Comparison of ENCODE assay signal across 16 cellular contexts in the genomic region with DNA sequence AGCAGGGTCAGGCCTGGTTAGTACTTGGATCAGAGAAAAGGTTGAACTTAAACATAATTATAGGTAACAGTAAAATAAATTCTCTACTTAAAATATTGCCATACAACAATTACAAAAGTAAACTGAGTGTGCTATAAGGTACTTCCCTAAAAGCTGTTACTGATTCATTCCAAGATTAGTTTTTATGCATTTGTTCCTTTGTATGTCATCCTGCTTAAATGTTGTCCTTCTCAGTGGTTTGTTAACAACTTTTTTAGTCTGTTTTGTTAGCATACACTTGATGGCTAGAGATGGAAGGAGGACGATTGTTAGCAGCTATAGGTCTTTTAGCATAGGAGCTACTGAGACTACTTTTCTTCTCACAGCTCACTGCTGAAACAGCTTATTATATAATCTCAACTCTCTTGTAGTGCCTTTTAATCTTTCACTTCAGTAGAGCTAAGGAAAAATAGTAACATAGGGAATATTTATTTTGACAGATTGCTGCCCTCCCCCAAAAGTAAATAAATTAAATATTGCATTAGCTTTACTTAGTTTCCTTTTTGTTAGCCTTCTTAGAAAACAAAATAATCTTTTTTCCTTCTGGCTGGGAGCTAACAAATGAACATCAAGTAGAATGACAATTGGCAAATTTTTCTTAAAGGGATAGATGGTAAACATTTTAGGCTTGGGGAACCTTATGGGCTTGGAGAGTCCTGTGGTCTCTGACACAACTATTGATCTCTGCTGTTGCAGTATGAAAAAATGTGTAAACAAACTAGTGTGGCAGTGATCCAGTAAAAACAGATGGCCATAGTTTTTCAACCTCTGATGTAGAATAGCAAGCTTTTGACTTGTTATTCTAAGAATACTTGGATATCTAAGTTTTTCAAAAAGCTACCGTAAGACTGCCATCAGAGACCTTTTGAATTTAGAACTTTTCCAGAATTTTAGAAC. TPM values are rescaled to one million over a fixed set of nuclear protein-coding genes. Genes with fewer than 3 reads are reported as not detected.
A peak's percentile ranks its signal among the peaks of the same experiment; 100 is the strongest.
DNase-seq lines count a peak whose midpoint lies in the region; ATAC-seq and TF ChIP-seq lines count a peak whose summit lies in the region.
"Had no signal": no experiment of that assay in that cellular context is flagged by ENCODE, and none has a peak within 500 bp of the region (broad histone marks: within the 10 kb centered on the region; RNA-seq: fewer than 3 reads in every experiment).

No MANE protein-coding gene starts in this region.

- H3K4me3 Mint-ChIP-seq in activated CD4-positive, alpha-beta T cell treated with anti-CD3 and anti-CD28 coated beads for 36 hours: no peak overlapping the region
- H3K4me3 Mint-ChIP-seq in activated T-helper 17 cell treated with anti-CD3 and anti-CD28 coated beads, Interleukin-2, amount 50 U/mL, for 72 hours: no peak overlapping the region
- H3K4me3 Mint-ChIP-seq: H9, type B pancreatic cell had no signal

- DNase-seq in activated CD4-positive, alpha-beta T cell treated with anti-CD3 and anti-CD28 coated beads for 36 hours: no peak
- DNase-seq in activated CD4-positive, alpha-beta T cell treated with anti-CD3 and anti-CD28 coated beads, Interleukin-2, amount 50 U/mL, for 48 hours: no peak
- DNase-seq in fibroblast of the aortic adventitia (ENCODE audit: low read depth) (peak; percentile 16), NCI-H526 treated with DMSO at 0.1 percent for 48 hours (lab: John Stamatoyannopoulos, UW) (no peak), psoas muscle (no peak), RWPE1 (ENCODE audit: low spot score) (no peak)
- DNase-seq in stimulated activated naive CD8-positive, alpha-beta T cell treated with anti-CD3 and anti-CD28 coated beads, Interleukin-15, Interleukin-2, amounts not matched to agents 100 U/mL and 50 U/mL, for 24 hours: no peak
- DNase-seq: activated CD4-positive, alpha-beta T cell treated with anti-CD3 and anti-CD28 coated beads for 4 hours; foreskin keratinocyte; H9; left cardiac atrium; MM.1S; NCI-H524 treated with DMSO at 0.1 percent for 48 hours had no signal

- peaks cover 21% of the 10 kb centered on the region for H3K4me1 Mint-ChIP-seq in activated CD4-positive, alpha-beta T cell treated with anti-CD3 and anti-CD28 coated beads for 36 hours
- H3K4me1 Mint-ChIP-seq in activated T-helper 17 cell treated with anti-CD3 and anti-CD28 coated beads, Interleukin-2, amount 50 U/mL, for 72 hours: peaks cover 7% of the 10 kb centered on the region

- no peaks in the 10 kb centered on the region for H3K4me1 ChIP-seq in psoas muscle
- H3K4me1 ChIP-seq: foreskin keratinocyte had no signal

- intact Hi-C loops in activated CD4-positive, alpha-beta T cell treated with anti-CD3 and anti-CD28 coated beads for 36 hours (cut with DNase I, micrococcal nuclease): no loop called here
- intact Hi-C loops in psoas muscle (cut with DNase I): no loop called here

- no peaks in the 10 kb centered on the region for H3K27me3 Mint-ChIP-seq in activated CD4-positive, alpha-beta T cell treated with anti-CD3 and anti-CD28 coated beads for 36 hours
- no peaks in the 10 kb centered on the region for H3K27me3 Mint-ChIP-seq in activated T-helper 17 cell treated with anti-CD3 and anti-CD28 coated beads, Interleukin-2, amount 50 U/mL, for 72 hours
- H3K27me3 Mint-ChIP-seq: type B pancreatic cell had no signal

- H3K27ac Mint-ChIP-seq in activated CD4-positive, alpha-beta T cell treated with anti-CD3 and anti-CD28 coated beads for 36 hours: peak overlapping the region; percentile 68
- peak overlapping the region; percentile 51 for H3K27ac Mint-ChIP-seq in activated T-helper 17 cell treated with anti-CD3 and anti-CD28 coated beads, Interleukin-2, amount 50 U/mL, for 72 hours
- H3K27ac Mint-ChIP-seq: type B pancreatic cell had no signal

- no peaks in the 10 kb centered on the region for H3K9me3 Mint-ChIP-seq in activated CD4-positive, alpha-beta T cell treated with anti-CD3 and anti-CD28 coated beads for 36 hours (ENCODE audit: low read depth)
- H3K9me3 Mint-ChIP-seq in activated T-helper 17 cell treated with anti-CD3 and anti-CD28 coated beads, Interleukin-2, amount 50 U/mL, for 72 hours: no peaks in the 10 kb centered on the region
- H3K9me3 Mint-ChIP-seq: H9, type B pancreatic cell had no signal

- H3K36me3 ChIP-seq in psoas muscle (ENCODE audit: insufficient read depth in 1 of 2, low read depth in 1 of 2): peaks cover 0 to 89% of the 10 kb centered on the region in 2 donors

- WGBS in psoas muscle, 3 donors: 57 to 68% (median 57%) methylated on average over 2 of the region's 2 CpGs

- H3K36me3 Mint-ChIP-seq in activated CD4-positive, alpha-beta T cell treated with anti-CD3 and anti-CD28 coated beads for 36 hours (ENCODE audit: low read depth): peaks cover 21% of the 10 kb centered on the region
- H3K36me3 Mint-ChIP-seq in activated T-helper 17 cell treated with anti-CD3 and anti-CD28 coated beads, Interleukin-2, amount 50 U/mL, for 72 hours (ENCODE audit: low read depth): peaks cover 92% of the 10 kb centered on the region

- CTCF ChIA-PET in activated CD4-positive, alpha-beta T cell treated with anti-CD3 and anti-CD28 coated beads for 36 hours (lab: Charles Lee): interaction anchor here (0.6 to 1.6 kb wide), 3 partner anchors 104 to 159 kb away, joined by 3 read pairs; no protein-coding TSS in a partner anchor
- CTCF ChIA-PET in RWPE1 (lab: Yijun Ruan, JAX): no interaction called here

- peak; percentile 83 for ATAC-seq in activated CD4-positive, alpha-beta T cell treated with anti-CD3 and anti-CD28 coated beads for 36 hours
- ATAC-seq in activated T-helper 17 cell treated with anti-CD3 and anti-CD28 coated beads, Interleukin-2, amount 50 U/mL, for 72 hours (replicated peaks): peak; percentile 89
- peak; percentile 23 for ATAC-seq in stimulated activated naive CD8-positive, alpha-beta T cell treated with anti-CD3 and anti-CD28 coated beads, Interleukin-15, Interleukin-2, amounts not matched to agents 100 U/mL and 50 U/mL, for 24 hours
- no peak for ATAC-seq in psoas muscle
- ATAC-seq: foreskin keratinocyte, left cardiac atrium had no signal

- TF ChIP-seq CTCF in fibroblast of the aortic adventitia (IDR thresholded peaks at IDR 0.05; ENCODE audit: insufficient read depth, low read length) (no peak), psoas muscle (IDR thresholded peaks at IDR 0.05) (no peak), RWPE1 (conservative IDR thresholded peaks at IDR 0.05; ENCODE audit: low read depth) (no peak)

- no peaks in the 10 kb centered on the region for H3K27me3 ChIP-seq in psoas muscle (ENCODE audit: insufficient read depth in 3 of 3, low read length in 2 of 3)
- H3K27me3 ChIP-seq: foreskin keratinocyte had no signal

- no peaks in the 10 kb centered on the region for H3K9me3 ChIP-seq in psoas muscle
- H3K9me3 ChIP-seq: A549 had no signal

- H3K27ac ChIP-seq in psoas muscle: no peak overlapping the region
- no peak overlapping the region for H3K27ac ChIP-seq in RWPE1
- H3K27ac ChIP-seq: A549, foreskin keratinocyte had no signal

- POLR2A ChIA-PET in activated CD4-positive, alpha-beta T cell treated with anti-CD3 and anti-CD28 coated beads for 36 hours (lab: Charles Lee): interaction anchor here (0.6 kb wide), 1 partner anchor 1588 kb away, joined by 3 read pairs; no protein-coding TSS in a partner anchor
- POLR2A ChIA-PET in RWPE1 (lab: Yijun Ruan, JAX; ENCODE audit: low non-redundant PET): interaction anchor here (0.5 kb wide), 1 partner anchor 14 kb away, joined by 7 read pairs; no protein-coding TSS in a partner anchor

- H3K4me3 ChIP-seq in fibroblast of the aortic adventitia (ENCODE audit: low read depth, low read length) (no peak overlapping the region), psoas muscle (no peak overlapping the region)
- H3K4me3 ChIP-seq: A549 had no signal

RNA-seq across cellular contexts. Expression of gene USP8, which starts 39.5 kb away (rescaled TPM):
- 10 to 100 TPM; 39.8 to 45.3 TPM for total RNA-seq in activated CD4-positive, alpha-beta T cell treated with anti-CD3 and anti-CD28 coated beads for 36 hours
- 10 to 100 TPM; 60.2 to 60.6 TPM for total RNA-seq in activated T-helper 17 cell treated with anti-CD3 and anti-CD28 coated beads, Interleukin-2, amount 50 U/mL, for 72 hours
- total RNA-seq in fibroblast of the aortic adventitia (ENCODE audit: low replicate concordance): 32.2 and 58.1 TPM in 2 replicates
- total RNA-seq in psoas muscle: 10 to 100 TPM; 28.8 to 42.9 (median 34.8) TPM
- polyA plus RNA-seq in psoas muscle: 10 to 100 TPM; 16.9 to 40.5 (median 22.9) TPM

Comparison
In these comparisons a context has a peak if more than half of its experiments do, and no peak if none do; other contexts are left out.
1. ATAC-seq: peak in activated CD4-positive, alpha-beta T cell treated with anti-CD3 and anti-CD28 coated beads for 36 hours (single experiment), activated T-helper 17 cell treated with anti-CD3 and anti-CD28 coated beads, Interleukin-2, amount 50 U/mL, for 72 hours (single experiment) and stimulated activated naive CD8-positive, alpha-beta T cell treated with anti-CD3 and anti-CD28 coated beads, Interleukin-15, Interleukin-2, amounts not matched to agents 100 U/mL and 50 U/mL, for 24 hours (single experiment); none in psoas muscle (0 of 4).